8 cellular contexts compared by ENCODE assay signal in the genomic region with DNA sequence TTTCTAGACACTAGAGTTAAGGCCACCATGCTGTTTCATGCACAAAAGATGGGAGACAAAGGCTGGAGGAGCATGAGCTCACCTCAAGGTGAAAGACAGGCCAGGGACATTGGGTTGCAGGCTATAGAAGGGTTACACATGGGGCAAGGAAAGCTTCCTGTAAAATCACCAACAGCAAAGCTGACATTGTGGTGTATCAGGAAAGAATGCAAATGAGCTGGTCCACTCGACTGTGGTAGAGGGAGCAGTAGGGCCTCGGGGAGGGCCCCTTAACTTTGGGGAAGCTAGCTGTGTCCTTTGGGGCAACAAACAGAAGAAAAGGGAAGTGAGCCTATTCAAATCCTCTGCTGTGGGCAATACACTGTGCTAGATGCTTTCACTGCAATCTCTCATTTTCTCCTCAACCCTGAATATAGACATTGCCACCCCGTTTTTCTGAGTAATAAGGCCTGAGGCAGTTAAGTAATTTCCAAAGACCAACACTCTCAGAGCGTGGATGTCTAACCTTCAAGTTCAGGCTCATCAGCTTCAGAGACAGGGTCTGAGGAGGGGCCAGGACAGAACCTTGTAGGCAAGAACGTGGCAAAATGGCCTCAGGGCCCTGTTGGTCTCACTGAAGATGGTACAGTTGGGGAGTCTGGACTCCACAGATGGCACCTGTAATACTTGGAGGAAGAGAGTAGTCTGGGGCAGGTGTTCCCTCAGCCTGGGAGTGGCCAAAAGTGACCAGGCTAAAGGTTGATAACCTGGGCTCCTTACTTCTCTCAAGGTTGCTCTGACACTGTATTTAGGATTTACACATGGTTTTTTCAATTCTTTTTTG. TPM values are rescaled to one million over a fixed set of nuclear protein-coding genes. Genes with fewer than 3 reads are reported as not detected.
DNase-seq lines count a peak whose midpoint lies in the region; ATAC-seq, FAIRE-seq and TF ChIP-seq lines count a peak whose summit lies in the region.

No MANE protein-coding gene starts in this region.

- no peak for TF ChIP-seq EP300 in K562 (IDR thresholded peaks at IDR 0.05; ENCODE audit: low read length)
- TF ChIP-seq EP300 in ovary (IDR thresholded peaks at IDR 0.05) = no peak

- no peak overlapping the region for H3K4me3 ChIP-seq in K562
- H3K4me3 ChIP-seq in ovary = no peak overlapping the region

- no peak overlapping the region for H2AFZ ChIP-seq in K562 (ENCODE audit: low read depth, low read length)

- no peaks in the 10 kb centered on the region for H3K79me2 ChIP-seq in K562 (ENCODE audit: control insufficient read depth, insufficient read depth, low read length)

- no peaks in the 10 kb centered on the region for H3K9me1 ChIP-seq in K562 (ENCODE audit: control insufficient read depth, insufficient read depth, low read length)

- H3K27ac ChIP-seq in K562 (ENCODE audit: extremely low read depth, low read depth, low read length) = no peak overlapping the region
- no peak overlapping the region for H3K27ac ChIP-seq in ovary

- ATAC-seq in GM18498 (IDR thresholded peaks at IDR 0.05; ENCODE audit: unreplicated experiment) = peak; percentile 99
- ATAC-seq in GM21367 (IDR thresholded peaks at IDR 0.05; ENCODE audit: unreplicated experiment) = peak; percentile 98
- peak; percentile 95 for ATAC-seq in HG03558 (IDR thresholded peaks at IDR 0.05; ENCODE audit: extremely low read depth, unreplicated experiment)
- no peak; the same call in 2 of the 3 replicates for ATAC-seq in K562

- in situ Hi-C loops in K562 (cut with MboI) = no loop called here

- H3K4me2 ChIP-seq in K562 (ENCODE audit: insufficient read depth, low read length) = no peak overlapping the region

- FAIRE-seq in K562 (lab: Jason Lieb, UNC) = no peak

- TF ChIP-seq POLR2A in K562 (conservative IDR thresholded peaks at IDR 0.05) = no peak
- TF ChIP-seq POLR2A in ovary (IDR thresholded peaks at IDR 0.05) = no peak

- WGBS in K562 (ENCODE audit: insufficient coverage, low coverage, missing lambda C conversion rate) = 0% methylated on average over 5 of the region's 5 CpGs
- 65 to 78% (median 75%) methylated on average over 5 of the region's 5 CpGs for WGBS in ovary, 3 donors

- H3K4me1 ChIP-seq in K562 (replicated peaks in 1 of 2; ENCODE audit: control insufficient read depth in 2 of 2, insufficient read depth in 2 of 2, low read length in 2 of 2) = no peaks in the 10 kb centered on the region; a peak in 1 of 5 replicates
- H3K4me1 ChIP-seq in ovary (ENCODE audit: insufficient read depth) = no peaks in the 10 kb centered on the region

- TF ChIP-seq CTCF in K562 (IDR thresholded peaks at IDR 0.05 in 2 of 3, conservative IDR thresholded peaks at IDR 0.05 in 1 of 3; ENCODE audit: insufficient read depth in 2 of 3, low read depth in 1 of 3, low read length in 3 of 3) (no peak), ovary (IDR thresholded peaks at IDR 0.05) (no peak)

- no peaks in the 10 kb centered on the region for H4K20me1 ChIP-seq in K562 (replicated peaks; ENCODE audit: control insufficient read depth, insufficient read depth, low read length)

- H3K9me3 ChIP-seq in K562 (replicated peaks; ENCODE audit: control insufficient read depth, insufficient read depth, low read depth, low read length) = no peaks in the 10 kb centered on the region
- H3K9me3 ChIP-seq in ovary = no peaks in the 10 kb centered on the region

- H3K9ac ChIP-seq in K562 (ENCODE audit: insufficient read depth in 1 of 2, low read depth in 2 of 2, low read length in 2 of 2) = no peak overlapping the region

- POLR2A ChIA-PET in K562 (lab: Yijun Ruan, JAX) (interaction anchor here (0.7 kb wide), 1 partner anchor 36 kb away, joined by 4 read pairs; no protein-coding TSS in a partner anchor), HEK293T (lab: Yijun Ruan, JAX) (no interaction called here)

- CTCF ChIA-PET in K562 (lab: Yijun Ruan, JAX; ENCODE audit: low intra/inter-chr PET ratio) (no interaction called here), HEK293T (lab: Yijun Ruan, JAX) (no interaction called here)

- no TSS peak for BruUV-seq in K562 (replicated peaks; lab: Mats Ljungman, UMichigan)

- intact Hi-C loops in K562 (cut with micrococcal nuclease) (no loop called here), ovary (cut with DNase I) (no loop called here)

- H3K36me3 ChIP-seq in K562 (ENCODE audit: control insufficient read depth, insufficient read depth, low read length) (no peaks in the 10 kb centered on the region), ovary (no peaks in the 10 kb centered on the region)

- no peak for TF ChIP-seq RAD21 in K562 (CRISPR knock-in tag; conservative IDR thresholded peaks at IDR 0.05 in 1 of 2, IDR thresholded peaks at IDR 0.05 in 1 of 2)

- H3K27me3 ChIP-seq in K562 (ENCODE audit: control insufficient read depth in 2 of 2, insufficient read depth in 2 of 2, low read length in 2 of 2) (peaks cover 18 to 51% of the 10 kb centered on the region in 2 experiments), ovary (no peaks in the 10 kb centered on the region)

- DNase-seq in K562 (ENCODE audit: extremely low read depth in 1 of 4, low spot score in 3 of 4) = no peak
- no peak for DNase-seq in HEK293T (ENCODE audit: extremely low spot score)
- DNase-seq in GM03348 (ENCODE audit: low spot score) = no peak
- no peak for DNase-seq in NCI-H446 (lab: John Stamatoyannopoulos, UW)
- DNase-seq in ovary = no peak

TF ChIP-seq in K562, 482 proteins besides CTCF, POLR2A, EP300 and RAD21 (continues in another document):
- TF ChIP-seq, protein P1, sequence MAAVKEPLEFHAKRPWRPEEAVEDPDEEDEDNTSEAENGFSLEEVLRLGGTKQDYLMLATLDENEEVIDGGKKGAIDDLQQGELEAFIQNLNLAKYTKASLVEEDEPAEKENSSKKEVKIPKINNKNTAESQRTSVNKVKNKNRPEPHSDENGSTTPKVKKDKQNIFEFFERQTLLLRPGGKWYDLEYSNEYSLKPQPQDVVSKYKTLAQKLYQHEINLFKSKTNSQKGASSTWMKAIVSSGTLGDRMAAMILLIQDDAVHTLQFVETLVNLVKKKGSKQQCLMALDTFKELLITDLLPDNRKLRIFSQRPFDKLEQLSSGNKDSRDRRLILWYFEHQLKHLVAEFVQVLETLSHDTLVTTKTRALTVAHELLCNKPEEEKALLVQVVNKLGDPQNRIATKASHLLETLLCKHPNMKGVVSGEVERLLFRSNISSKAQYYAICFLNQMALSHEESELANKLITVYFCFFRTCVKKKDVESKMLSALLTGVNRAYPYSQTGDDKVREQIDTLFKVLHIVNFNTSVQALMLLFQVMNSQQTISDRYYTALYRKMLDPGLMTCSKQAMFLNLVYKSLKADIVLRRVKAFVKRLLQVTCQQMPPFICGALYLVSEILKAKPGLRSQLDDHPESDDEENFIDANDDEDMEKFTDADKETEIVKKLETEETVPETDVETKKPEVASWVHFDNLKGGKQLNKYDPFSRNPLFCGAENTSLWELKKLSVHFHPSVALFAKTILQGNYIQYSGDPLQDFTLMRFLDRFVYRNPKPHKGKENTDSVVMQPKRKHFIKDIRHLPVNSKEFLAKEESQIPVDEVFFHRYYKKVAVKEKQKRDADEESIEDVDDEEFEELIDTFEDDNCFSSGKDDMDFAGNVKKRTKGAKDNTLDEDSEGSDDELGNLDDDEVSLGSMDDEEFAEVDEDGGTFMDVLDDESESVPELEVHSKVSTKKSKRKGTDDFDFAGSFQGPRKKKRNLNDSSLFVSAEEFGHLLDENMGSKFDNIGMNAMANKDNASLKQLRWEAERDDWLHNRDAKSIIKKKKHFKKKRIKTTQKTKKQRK (IDR thresholded peaks at IDR 0.05; ENCODE audit: borderline replicate concordance, low read depth, low read length) = no peak

TF ChIP-seq in HEK293T, 16 proteins besides CTCF, POLR2A, EP300 and RAD21:
- TF ChIP-seq ELF4 (IDR thresholded peaks at IDR 0.05) (no peak), SUZ12 (IDR thresholded peaks at IDR 0.05) (no peak), TARDBP (IDR thresholded peaks at IDR 0.05) (no peak), CTBP1 (IDR thresholded peaks at IDR 0.05; ENCODE audit: borderline replicate concordance) (no peak), LEF1 (IDR thresholded peaks at IDR 0.05; ENCODE audit: borderline replicate concordance) (no peak)
- TF ChIP-seq, protein P2, sequence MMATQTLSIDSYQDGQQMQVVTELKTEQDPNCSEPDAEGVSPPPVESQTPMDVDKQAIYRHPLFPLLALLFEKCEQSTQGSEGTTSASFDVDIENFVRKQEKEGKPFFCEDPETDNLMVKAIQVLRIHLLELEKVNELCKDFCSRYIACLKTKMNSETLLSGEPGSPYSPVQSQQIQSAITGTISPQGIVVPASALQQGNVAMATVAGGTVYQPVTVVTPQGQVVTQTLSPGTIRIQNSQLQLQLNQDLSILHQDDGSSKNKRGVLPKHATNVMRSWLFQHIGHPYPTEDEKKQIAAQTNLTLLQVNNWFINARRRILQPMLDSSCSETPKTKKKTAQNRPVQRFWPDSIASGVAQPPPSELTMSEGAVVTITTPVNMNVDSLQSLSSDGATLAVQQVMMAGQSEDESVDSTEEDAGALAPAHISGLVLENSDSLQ (IDR thresholded peaks at IDR 0.05) = no peak

RNA-seq across cellular contexts. Expression of a gene that starts 24.1 kb away (rescaled TPM):
- total RNA-seq in K562 (2011; cell fraction: chromatin; rRNA removed; ENCODE audit: low replicate concordance) = not detected in 2 replicates
- not detected in 2 replicates for total RNA-seq in K562 (2011; cell fraction: nucleolus; rRNA removed)
- not detected in 2 replicates for total RNA-seq in K562 (2011; cell fraction: nucleoplasm; rRNA removed)
- total RNA-seq in K562 (2014; rRNA removed) = not detected in 2 replicates
- total RNA-seq in K562 (2014; rRNA removed; fragmentation: Illumina TruSeq; extraction: Trizol) = not detected in 2 replicates
- not detected in 2 replicates for total RNA-seq in K562 (2015; rRNA removed; fragmentation: Illumina TruSeq; extraction: Trizol)
- total RNA-seq in K562 (2021) = not detected in 2 replicates
- polyA plus RNA-seq in K562 (2011; rRNA removed) = 0.21 TPM in 1 of 2 replicates, not detected in the other
- polyA plus RNA-seq in K562 (2011; cell fraction: cytosol; rRNA removed) = not detected in 2 replicates
- not detected in 2 replicates for polyA plus RNA-seq in K562 (2011; cell fraction: nucleus; rRNA removed)
- polyA plus RNA-seq in K562 (2012) = 0.17 TPM in 1 of 2 replicates, not detected in the other
- not detected in 2 replicates for polyA plus RNA-seq in K562 (2014; fragmentation: Illumina TruSeq; extraction: Trizol)
- polyA plus RNA-seq in K562 (2014; fragmentation: Nextera tagmentation; extraction: Ambion mirVana) = not detected
- polyA plus RNA-seq in K562 (2014; rRNA removed) = 0.03 TPM in 1 of 2 replicates, not detected in the other
- not detected in 2 replicates for polyA minus RNA-seq in K562 (2011; rRNA and poly(A)+ RNA removed)
- not detected in 2 replicates for polyA minus RNA-seq in K562 (2011; cell fraction: cytosol; rRNA and poly(A)+ RNA removed)
- polyA minus RNA-seq in K562 (2011; cell fraction: nucleus; rRNA and poly(A)+ RNA removed) = not detected in 2 replicates
- total RNA-seq in ovary = 1 to 10 TPM in 4 of 7 donors, under 1 TPM in 3; 0.12 to 5.5 (median 1.3) TPM
- polyA plus RNA-seq in ovary = 1 to 10 TPM in 1 of 2 donors, under 1 TPM in 1; 0.29 to 8.4 TPM
